12 cellular contexts compared by ENCODE assay signal in the genomic region with DNA sequence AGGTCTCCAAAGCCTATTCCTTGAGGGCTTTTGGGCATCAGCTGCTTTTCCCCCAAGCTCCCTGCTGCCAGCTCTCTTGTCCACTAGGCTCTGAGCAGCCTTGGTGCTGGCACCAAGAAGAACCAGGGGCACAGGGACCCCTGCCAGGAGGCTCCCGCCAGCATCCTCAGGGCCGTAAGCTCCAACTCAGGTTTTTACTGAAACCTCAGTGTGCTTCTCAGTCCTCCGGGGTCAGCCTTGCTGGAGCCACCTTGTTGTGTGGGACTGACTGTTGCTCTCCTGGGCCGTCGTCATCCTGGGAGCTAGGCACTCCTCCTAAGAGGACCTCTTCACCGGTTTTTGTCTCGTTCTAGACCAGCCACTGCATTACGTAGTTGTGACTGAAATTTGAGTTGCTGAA. TPM values are rescaled to one million over a fixed set of nuclear protein-coding genes. Genes with fewer than 3 reads are reported as not detected.
DNase-seq lines count a peak whose midpoint lies in the region; ATAC-seq and TF ChIP-seq lines count a peak whose summit lies in the region.
"Had no signal": no experiment of that assay in that cellular context is flagged by ENCODE, and none has a peak within 500 bp of the region (broad histone marks: within the 10 kb centered on the region; RNA-seq: fewer than 3 reads in every experiment).

No MANE protein-coding gene starts in this region.

- H3K4me1 ChIP-seq in breast epithelium, result peaks cover 0 to 4% of the 10 kb centered on the region in 2 donors
- H3K4me1 ChIP-seq in mammary epithelial cell (ENCODE audit: insufficient read depth, low read length), result no peaks in the 10 kb centered on the region
- peaks cover 12 to 28% of the 10 kb centered on the region in 2 donors for H3K4me1 ChIP-seq in left lung
- H3K4me1 ChIP-seq in tibial nerve, result peaks cover 0 to 26% (median 2%) of the 10 kb centered on the region in 4 donors

- peaks cover 73% of the 10 kb centered on the region for H3K36me3 Mint-ChIP-seq in activated CD8-positive, alpha-beta T cell treated with anti-CD3 and anti-CD28 coated beads, Interleukin-2, amount 10 ng/mL, durations not matched to agents 7 days and 5 days (ENCODE audit: low read depth)
- H3K36me3 Mint-ChIP-seq in type B pancreatic cell, result peaks cover 46% of the 10 kb centered on the region

- peaks cover 41% of the 10 kb centered on the region for H3K79me2 ChIP-seq in mammary epithelial cell (ENCODE audit: insufficient read depth, low read length)

- peaks cover 7% of the 10 kb centered on the region for H3K9me3 Mint-ChIP-seq in activated CD8-positive, alpha-beta T cell treated with anti-CD3 and anti-CD28 coated beads, Interleukin-2, amount 10 ng/mL, durations not matched to agents 7 days and 5 days (ENCODE audit: insufficient read depth)
- H3K9me3 Mint-ChIP-seq in type B pancreatic cell, result peaks cover 4% of the 10 kb centered on the region

- no peak overlapping the region for H3K4me3 Mint-ChIP-seq in activated CD8-positive, alpha-beta T cell treated with anti-CD3 and anti-CD28 coated beads, Interleukin-2, amount 10 ng/mL, durations not matched to agents 7 days and 5 days
- no peak overlapping the region for H3K4me3 Mint-ChIP-seq in type B pancreatic cell

- H3K36me3 ChIP-seq in breast epithelium (peaks cover 5% of the 10 kb centered on the region), mammary epithelial cell (ENCODE audit: insufficient read depth, low read length) (no peaks in the 10 kb centered on the region), left lung (peaks cover 0 to 72% of the 10 kb centered on the region in 2 donors), tibial nerve (peaks cover 0 to 99% (median 9%) of the 10 kb centered on the region in 3 donors)

- H3K9ac ChIP-seq in mammary epithelial cell (ENCODE audit: insufficient read depth, low read length), result no peak overlapping the region
- H3K9ac ChIP-seq: GM23248 had no signal

- dilution Hi-C loops in mammary epithelial cell (cut with HindIII; ENCODE audit: low sequenced_read_pairs), result loop anchor here (5.0 kb wide), 1 partner anchor 82 kb away; the partner anchor contains the start of gene ADD1

- 92% methylated on average over 8 of the region's 8 CpGs for WGBS in mammary epithelial cell (ENCODE audit: low coverage, missing lambda C conversion rate)
- WGBS in tibial nerve, 2 donors, result 82 to 87% methylated on average over 8 of the region's 8 CpGs

- no peak overlapping the region for H3K4me3 ChIP-seq in breast epithelium
- no peak overlapping the region for H3K4me3 ChIP-seq in mammary epithelial cell (replicated peaks in 1 of 3; ENCODE audit: insufficient read depth in 1 of 3, low read depth in 2 of 3, low read length in 3 of 3)
- H3K4me3 ChIP-seq in left lung, result no peak overlapping the region
- no peak overlapping the region for H3K4me3 ChIP-seq in tibial nerve
- H3K4me3 ChIP-seq: GM23248 had no signal

- TF ChIP-seq POLR2A in breast epithelium (IDR thresholded peaks at IDR 0.05), result no peak
- no peak for TF ChIP-seq POLR2A in tibial nerve (IDR thresholded peaks at IDR 0.05)

- no peak overlapping the region for H3K4me2 ChIP-seq in mammary epithelial cell (ENCODE audit: insufficient read depth, low read depth, low read length)

- in situ Hi-C loops in mammary epithelial cell (cut with MboI; ENCODE audit: low sequenced_read_pairs in 2 of 2), result no loop called here

- no peak overlapping the region for H2AFZ ChIP-seq in mammary epithelial cell (ENCODE audit: low read depth, low read length)
- H2AFZ ChIP-seq: GM23248 had no signal

- H3K27ac Mint-ChIP-seq in activated CD8-positive, alpha-beta T cell treated with anti-CD3 and anti-CD28 coated beads, Interleukin-2, amount 10 ng/mL, durations not matched to agents 7 days and 5 days, result peak overlapping the region; percentile 52
- peak overlapping the region; percentile 67 for H3K27ac Mint-ChIP-seq in type B pancreatic cell

- POLR2A ChIA-PET in activated CD8-positive, alpha-beta T cell treated with anti-CD3 and anti-CD28 coated beads, Interleukin-2, amount 10 ng/mL, durations not matched to agents 7 days and 5 days (lab: Charles Lee), result interaction anchor here (1.0 kb wide), 1 partner anchor 11 kb away, joined by 3 read pairs; no protein-coding TSS in a partner anchor

- H3K27me3 Mint-ChIP-seq in activated CD8-positive, alpha-beta T cell treated with anti-CD3 and anti-CD28 coated beads, Interleukin-2, amount 10 ng/mL, durations not matched to agents 7 days and 5 days (ENCODE audit: low read depth), result no peaks in the 10 kb centered on the region
- H3K27me3 Mint-ChIP-seq in type B pancreatic cell, result no peaks in the 10 kb centered on the region

- peaks cover 38% of the 10 kb centered on the region for H3K4me1 Mint-ChIP-seq in activated CD8-positive, alpha-beta T cell treated with anti-CD3 and anti-CD28 coated beads, Interleukin-2, amount 10 ng/mL, durations not matched to agents 7 days and 5 days (ENCODE audit: low read depth)
- H3K4me1 Mint-ChIP-seq in type B pancreatic cell (ENCODE audit: unreplicated experiment), result peaks cover 16% of the 10 kb centered on the region

- H3K27ac ChIP-seq in breast epithelium (peak overlapping the region; percentile 23 to 54), mammary epithelial cell (ENCODE audit: insufficient read depth, low read depth, low read length) (no peak overlapping the region), left lung (peak overlapping the region in 1 of 2 donors; percentile 1), tibial nerve (no peak overlapping the region)
- H3K27ac ChIP-seq: GM23248 had no signal

- BruUV-seq in mammary epithelial cell (replicated peaks; lab: Mats Ljungman, UMichigan), result no TSS peak

- H3K27me3 ChIP-seq in breast epithelium, result no peaks in the 10 kb centered on the region
- no peaks in the 10 kb centered on the region for H3K27me3 ChIP-seq in mammary epithelial cell (ENCODE audit: insufficient read depth, low read length)
- no peaks in the 10 kb centered on the region for H3K27me3 ChIP-seq in left lung
- H3K27me3 ChIP-seq in tibial nerve, result no peaks in the 10 kb centered on the region

- CTCF ChIA-PET in mammary epithelial cell (lab: Charles Lee; ENCODE audit: low non-redundant PET), result no interaction called here
- CTCF ChIA-PET in activated CD8-positive, alpha-beta T cell treated with anti-CD3 and anti-CD28 coated beads, Interleukin-2, amount 10 ng/mL, durations not matched to agents 7 days and 5 days (lab: Charles Lee), result no interaction called here

- H3K9me3 ChIP-seq in breast epithelium (no peaks in the 10 kb centered on the region), mammary epithelial cell (replicated peaks; ENCODE audit: insufficient read depth, low read length) (no peaks in the 10 kb centered on the region), left lung (no peaks in the 10 kb centered on the region), tibial nerve (peaks cover 0 to 6% (median 0%) of the 10 kb centered on the region in 4 donors)

- intact Hi-C loops in breast epithelium (cut with DNase I; ENCODE audit: low total_unique reads), result no loop called here
- intact Hi-C loops in mammary epithelial cell (cut with micrococcal nuclease), result no loop called here
- intact Hi-C loops in left lung (cut with DNase I), result no loop called here

- peak in 1 of 2 donors; percentile 19 for DNase-seq in breast epithelium (ENCODE audit: low spot score in 2 of 2)
- no peak for DNase-seq in mammary epithelial cell
- DNase-seq in activated CD8-positive, alpha-beta T cell treated with anti-CD3 and anti-CD28 coated beads, Interleukin-2, amount 10 ng/mL, durations not matched to agents 7 days and 5 days, result no peak
- DNase-seq in left lung, result peak in 1 of 2 donors; percentile 31
- DNase-seq in type B pancreatic cell (ENCODE audit: extremely low spot score, unreplicated experiment), result no peak
- DNase-seq in tibial nerve (ENCODE audit: low spot score in 2 of 2), result no peak
- no peak for DNase-seq in HPDE6-E6E7 (ENCODE audit: extremely low spot score)
- DNase-seq: central memory CD4-positive, alpha-beta T cell; GM23248; hippocampal formation; NCI-H446 treated with DMSO at 0.1 percent for 48 hours had no signal

- no peaks in the 10 kb centered on the region for H4K20me1 ChIP-seq in mammary epithelial cell (ENCODE audit: insufficient read depth, low read length)

- TF ChIP-seq CTCF in breast epithelium (IDR thresholded peaks at IDR 0.05), result no peak
- no peak for TF ChIP-seq CTCF in mammary epithelial cell (conservative IDR thresholded peaks at IDR 0.05 in 1 of 2, IDR thresholded peaks at IDR 0.05 in 1 of 2; ENCODE audit: extremely low read depth in 1 of 2, insufficient read depth in 1 of 2, low read depth in 1 of 2, low read length in 2 of 2)
- no peak for TF ChIP-seq CTCF in left lung (IDR thresholded peaks at IDR 0.05)
- no peak for TF ChIP-seq CTCF in type B pancreatic cell (conservative IDR thresholded peaks at IDR 0.05)
- TF ChIP-seq CTCF in tibial nerve (IDR thresholded peaks at IDR 0.05), result no peak

- no peak for TF ChIP-seq EP300 in tibial nerve (IDR thresholded peaks at IDR 0.05)

- ATAC-seq in activated CD8-positive, alpha-beta T cell treated with anti-CD3 and anti-CD28 coated beads, Interleukin-2, amount 10 ng/mL, durations not matched to agents 7 days and 5 days, result no peak
- ATAC-seq in left lung (peak; percentile 62), HG03354 (IDR thresholded peaks at IDR 0.05; ENCODE audit: poor library complexity, severe bottlenecking, unreplicated experiment) (no peak)

RNA-seq across cellular contexts. Expression of gene NOP14, which starts 38.9 kb away (rescaled TPM):
- total RNA-seq in breast epithelium, result 10 to 100 TPM; 21.2 to 33.1 (median 23.4) TPM
- 10 to 100 TPM; 22.8 to 40.0 TPM for total RNA-seq in mammary epithelial cell
- 16.1 TPM for polyA plus RNA-seq in mammary epithelial cell
- 37.5 TPM for polyA minus RNA-seq in mammary epithelial cell
- total RNA-seq in activated CD8-positive, alpha-beta T cell treated with anti-CD3 and anti-CD28 coated beads, Interleukin-2, amount 10 ng/mL, durations not matched to agents 7 days and 5 days, result 10 to 100 TPM; 47.6 to 52.3 TPM
- 10 to 100 TPM; 20.4 to 27.3 TPM for total RNA-seq in left lung
- 32.4 and 33.8 TPM in 2 replicates for total RNA-seq in type B pancreatic cell (ENCODE audit: low replicate concordance)
- total RNA-seq in tibial nerve, result 10 to 100 TPM; 18.2 to 39.6 (median 26.8) TPM

RNA-seq across cellular contexts. Expression of gene GRK4, which starts 39.1 kb away (rescaled TPM):
- total RNA-seq in breast epithelium, result 1 to 10 TPM; 3.8 to 6.9 (median 5.8) TPM
- 1 to 10 TPM; 5.4 to 6.8 TPM for total RNA-seq in mammary epithelial cell
- polyA plus RNA-seq in mammary epithelial cell, result 2.1 TPM
- polyA minus RNA-seq in mammary epithelial cell, result not detected
- total RNA-seq in activated CD8-positive, alpha-beta T cell treated with anti-CD3 and anti-CD28 coated beads, Interleukin-2, amount 10 ng/mL, durations not matched to agents 7 days and 5 days, result 1 to 10 TPM; 2.2 to 2.6 TPM
- 1 to 10 TPM; 5.3 to 6.8 TPM for total RNA-seq in left lung
- total RNA-seq in type B pancreatic cell (ENCODE audit: low replicate concordance), result 8.9 and 9.3 TPM in 2 replicates
- total RNA-seq in tibial nerve, result 10 to 100 TPM in 1 of 4 donors, 1 to 10 TPM in 3; 6.1 to 15.1 (median 9.3) TPM

Comparison
In these comparisons a context has a peak if more than half of its experiments do, and no peak if none do; other contexts are left out.
1. H3K27ac ChIP-seq: peak in breast epithelium (2 of 2); none in mammary epithelial cell (single experiment) and tibial nerve (0 of 4).